Comparison of ENCODE assay signal across 8 cellular contexts in genomic region chrX:129980043-129980442, GRCh38. TPM values are rescaled to one million over a fixed set of nuclear protein-coding genes. Genes with fewer than 3 reads are reported as not detected.
DNase-seq lines count a peak whose midpoint lies in the region; ATAC-seq and TF ChIP-seq lines count a peak whose summit lies in the region.

No MANE protein-coding gene starts in this region.

- no peaks in the 10 kb centered on the region for H4K20me1 ChIP-seq in OCI-LY7 (ENCODE audit: insufficient read depth, low read length)
- no peaks in the 10 kb centered on the region for H4K20me1 ChIP-seq in osteoblast (ENCODE audit: insufficient read depth, low read length)

- peak overlapping the region; percentile 76; the same call in 1 of the 2 replicates for H3K4me2 ChIP-seq in OCI-LY7 (ENCODE audit: low read length)
- peak overlapping the region; percentile 80 for H3K4me2 ChIP-seq in osteoblast (ENCODE audit: insufficient read depth, low read length)

- H3K27ac Mint-ChIP-seq in CD8-positive, alpha-beta memory T cell: no peak overlapping the region

- no peaks in the 10 kb centered on the region for H3K79me2 ChIP-seq in OCI-LY7 (ENCODE audit: insufficient read depth, low read depth, low read length)
- H3K79me2 ChIP-seq in osteoblast (ENCODE audit: insufficient read depth, low read length): peaks cover under 1% of the 10 kb centered on the region

- peak; percentile 21 to 62 (median 26) for DNase-seq in CD8-positive, alpha-beta memory T cell
- DNase-seq in OCI-LY7 (ENCODE audit: low spot score) (no peak), osteoblast (ENCODE audit: insufficient read length, low spot score, missing footprints) (no peak), DMS 273 (lab: John Stamatoyannopoulos, UW; ENCODE audit: unreplicated experiment) (no peak), HCEC 1CT (no peak)
- peak; percentile 14 for DNase-seq in effector CD4-positive, alpha-beta T cell

- H3K4me3 ChIP-seq in CD8-positive, alpha-beta memory T cell (ENCODE audit: low read length): no peak overlapping the region
- H3K4me3 ChIP-seq in OCI-LY7 (ENCODE audit: low read depth, low read length, poor library complexity, severe bottlenecking) (no peak overlapping the region), osteoblast (ENCODE audit: insufficient read depth, low read length) (no peak overlapping the region)

- CTCF ChIA-PET in CD8-positive, alpha-beta memory T cell (lab: Charles Lee): no interaction called here
- CTCF ChIA-PET in OCI-LY7 (lab: Charles Lee; ENCODE audit: unreplicated experiment): no interaction called here

- BruUV-seq in OCI-LY7 (replicated peaks; lab: Mats Ljungman, UMichigan): no TSS peak

- POLR2A ChIA-PET in CD8-positive, alpha-beta memory T cell (lab: Charles Lee): no interaction called here
- POLR2A ChIA-PET in OCI-LY7 (lab: Charles Lee): interaction anchor here (1.4 kb wide), 1 partner anchor 19 kb away, joined by 4 read pairs; no protein-coding TSS in a partner anchor

- no peaks in the 10 kb centered on the region for H3K9me2 ChIP-seq in OCI-LY7 (ENCODE audit: insufficient read depth, low read length)

- H2AFZ ChIP-seq in OCI-LY7 (ENCODE audit: low read length): no peak overlapping the region
- H2AFZ ChIP-seq in osteoblast (ENCODE audit: low read length): no peak overlapping the region

- H3K27me3 Mint-ChIP-seq in CD8-positive, alpha-beta memory T cell: peaks cover 0 to 2% of the 10 kb centered on the region in 2 donors

- no peaks in the 10 kb centered on the region for H3K36me3 ChIP-seq in CD8-positive, alpha-beta memory T cell (ENCODE audit: insufficient read depth, low read length)
- H3K36me3 ChIP-seq in OCI-LY7 (ENCODE audit: insufficient read depth, low read length) (no peaks in the 10 kb centered on the region), osteoblast (ENCODE audit: insufficient read depth, low read length) (no peaks in the 10 kb centered on the region)

- no peak for TF ChIP-seq CTCF in OCI-LY7 (conservative IDR thresholded peaks at IDR 0.05; ENCODE audit: low read length)
- TF ChIP-seq CTCF in osteoblast (IDR thresholded peaks at IDR 0.05; ENCODE audit: extremely low read depth, low read depth, low read length): no peak

- no peaks in the 10 kb centered on the region for H3K4me1 ChIP-seq in CD8-positive, alpha-beta memory T cell (ENCODE audit: insufficient read depth, low read length)
- H3K4me1 ChIP-seq in OCI-LY7 (ENCODE audit: insufficient read depth, low read length, poor library complexity, severe bottlenecking): peaks cover 13% of the 10 kb centered on the region
- no peaks in the 10 kb centered on the region for H3K4me1 ChIP-seq in osteoblast (ENCODE audit: insufficient read depth, low read length)

- H3K4me3 Mint-ChIP-seq in CD8-positive, alpha-beta memory T cell: peak overlapping the region in 6 of 7 donors; percentile 37 to 80 (median 51)

- ATAC-seq in HG03175 (IDR thresholded peaks at IDR 0.05; ENCODE audit: unreplicated experiment) (no peak), HG03565 (IDR thresholded peaks at IDR 0.05; ENCODE audit: unreplicated experiment) (no peak)

- no peak overlapping the region for H3K27ac ChIP-seq in CD8-positive, alpha-beta memory T cell (ENCODE audit: low read depth, low read length)
- H3K27ac ChIP-seq in OCI-LY7 (ENCODE audit: low read depth, low read length, poor library complexity, severe bottlenecking) (no peak overlapping the region), osteoblast (ENCODE audit: low read depth, low read length) (no peak overlapping the region)

- peaks cover 0 to 2% (median 0%) of the 10 kb centered on the region in 3 donors for H3K36me3 Mint-ChIP-seq in CD8-positive, alpha-beta memory T cell

- no peaks in the 10 kb centered on the region for H3K9me3 Mint-ChIP-seq in CD8-positive, alpha-beta memory T cell

- peaks cover 12 to 26% (median 13%) of the 10 kb centered on the region in 3 donors for H3K4me1 Mint-ChIP-seq in CD8-positive, alpha-beta memory T cell

- no peaks in the 10 kb centered on the region for H3K27me3 ChIP-seq in CD8-positive, alpha-beta memory T cell (ENCODE audit: insufficient read depth, low read length, poor library complexity, severe bottlenecking)
- H3K27me3 ChIP-seq in osteoblast (ENCODE audit: insufficient read depth, low read length): no peaks in the 10 kb centered on the region

- intact Hi-C loops in OCI-LY7 (cut with micrococcal nuclease; ENCODE audit: unreplicated experiment): no loop called here

- no peaks in the 10 kb centered on the region for H3K9me3 ChIP-seq in CD8-positive, alpha-beta memory T cell (ENCODE audit: low read length)
- no peaks in the 10 kb centered on the region for H3K9me3 ChIP-seq in OCI-LY7 (ENCODE audit: low read length)
- no peaks in the 10 kb centered on the region for H3K9me3 ChIP-seq in osteoblast (ENCODE audit: low read depth, low read length)

RNA-seq across cellular contexts. Expression of gene BCORL1, which starts 2.4 kb away (rescaled TPM):
- total RNA-seq in CD8-positive, alpha-beta memory T cell: 10 to 100 TPM; 10.7 to 12.1 TPM
- polyA plus RNA-seq in CD8-positive, alpha-beta memory T cell: 2.7 TPM
- 1.6 and 1.7 TPM in 2 replicates for total RNA-seq in OCI-LY7 (2014; rRNA removed; shearing (Covaris generic))
- total RNA-seq in OCI-LY7 (2022) (4.9 and 5.4 TPM in 2 replicates), osteoblast (1.4 and 1.8 TPM in 2 replicates)

Comparison
In these comparisons a context has a peak if more than half of its experiments do, and no peak if none do; other contexts are left out.
1. DNase-seq: peak in CD8-positive, alpha-beta memory T cell (5 of 5) and effector CD4-positive, alpha-beta T cell (single experiment); none in OCI-LY7 (single experiment), osteoblast (single experiment), DMS 273 (single experiment) and HCEC 1CT (single experiment).